ENCODE assay signal across 9 cellular contexts in the genomic region with DNA sequence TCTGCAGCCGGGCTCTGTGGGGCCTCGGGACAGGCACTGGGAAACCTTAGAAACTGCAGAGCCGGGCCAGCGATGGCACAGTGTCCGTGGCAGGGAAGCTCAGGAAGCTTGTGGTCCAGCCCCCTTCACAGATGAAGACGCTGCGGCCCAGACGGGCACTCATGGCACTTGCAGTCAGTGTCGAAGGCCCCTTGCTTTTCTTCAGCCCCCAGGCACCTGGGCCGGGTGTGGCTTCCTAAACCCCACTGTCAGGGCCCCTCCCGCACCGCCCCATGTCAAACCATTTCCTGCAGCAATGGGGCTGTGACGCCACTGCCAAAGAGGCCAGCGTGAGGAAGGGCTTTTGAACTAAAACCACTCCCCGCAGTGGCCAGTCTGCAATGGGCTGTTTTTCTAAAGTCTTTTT.
DNase-seq lines count a peak whose midpoint lies in the region; ATAC-seq, FAIRE-seq and TF ChIP-seq lines count a peak whose summit lies in the region.
"Had no signal": no experiment of that assay in that cellular context is flagged by ENCODE, and none has a peak within 500 bp of the region (broad histone marks: within the 10 kb centered on the region; RNA-seq: fewer than 3 reads in every experiment).

No MANE protein-coding gene starts in this region.

- FAIRE-seq in frontal cortex (lab: Jason Lieb, UNC), result no peak

- H3K36me3 ChIP-seq in heart left ventricle (no peaks in the 10 kb centered on the region), mammary epithelial cell (ENCODE audit: insufficient read depth, low read length) (no peaks in the 10 kb centered on the region)
- H3K36me3 ChIP-seq: brain microvascular endothelial cell had no signal

- TF ChIP-seq POLR2A in heart left ventricle (IDR thresholded peaks at IDR 0.05), result no peak

- in situ Hi-C loops in mammary epithelial cell (cut with MboI; ENCODE audit: low sequenced_read_pairs in 2 of 2), result no loop called here

- H2AFZ ChIP-seq in mammary epithelial cell (ENCODE audit: low read depth, low read length), result no peak overlapping the region

- H3K79me2 ChIP-seq in mammary epithelial cell (ENCODE audit: insufficient read depth, low read length), result no peaks in the 10 kb centered on the region

- DNase-seq in GM19238 (ENCODE audit: insufficient read length, low spot score) (peak; percentile 19), heart left ventricle (peak; percentile 41 to 81 (median 63)), frontal cortex (ENCODE audit: low spot score in 2 of 2) (no peak), mammary epithelial cell (no peak)
- peak; percentile 89 for DNase-seq in activated CD8-positive, alpha-beta memory T cell treated with anti-CD3 and anti-CD28 coated beads, Interleukin-2, amount 10 ng/mL, durations not matched to agents 7 days and 5 days
- DNase-seq in stimulated activated CD4-positive, alpha-beta T cell treated with anti-CD3 and anti-CD28 coated beads, Interleukin-4, amount 100 ng/mL, for 48 hours (ENCODE audit: low read depth in 2 of 2), result peak; percentile 22 to 32
- DNase-seq: brain microvascular endothelial cell had no signal

- H3K27me3 Mint-ChIP-seq in activated CD8-positive, alpha-beta memory T cell treated with anti-CD3 and anti-CD28 coated beads, Interleukin-2, amount 10 ng/mL, durations not matched to agents 7 days and 5 days, result no peaks in the 10 kb centered on the region

- WGBS in heart left ventricle, 4 donors, result 37 to 70% (median 67%) methylated on average over 6 to 15 of the region's 15 CpGs
- 90% methylated on average over 15 of the region's 15 CpGs for WGBS in mammary epithelial cell (ENCODE audit: low coverage, missing lambda C conversion rate)

- CTCF ChIA-PET in activated CD8-positive, alpha-beta memory T cell treated with anti-CD3 and anti-CD28 coated beads, Interleukin-2, amount 10 ng/mL, durations not matched to agents 7 days and 5 days (lab: Charles Lee), result interaction anchor here (0.6 kb wide), 1 partner anchor 440 kb away, joined by 3 read pairs; no protein-coding TSS in a partner anchor
- CTCF ChIA-PET in mammary epithelial cell (lab: Charles Lee; ENCODE audit: low non-redundant PET), result no interaction called here

- ATAC-seq in activated CD8-positive, alpha-beta memory T cell treated with anti-CD3 and anti-CD28 coated beads, Interleukin-2, amount 10 ng/mL, durations not matched to agents 7 days and 5 days, result peak; percentile 93
- ATAC-seq in heart left ventricle (peak in 3 of 4 donors; percentile 49 to 82 (median 49)), GM21737 (IDR thresholded peaks at IDR 0.05; ENCODE audit: unreplicated experiment) (no peak), GM21381 (IDR thresholded peaks at IDR 0.05; ENCODE audit: unreplicated experiment) (no peak)

- no peaks in the 10 kb centered on the region for H3K27me3 ChIP-seq in heart left ventricle
- H3K27me3 ChIP-seq in mammary epithelial cell (ENCODE audit: insufficient read depth, low read length), result no peaks in the 10 kb centered on the region
- H3K27me3 ChIP-seq: brain microvascular endothelial cell had no signal

- peak overlapping the region; percentile 93 for H3K27ac Mint-ChIP-seq in activated CD8-positive, alpha-beta memory T cell treated with anti-CD3 and anti-CD28 coated beads, Interleukin-2, amount 10 ng/mL, durations not matched to agents 7 days and 5 days

- no peak for TF ChIP-seq CTCF in heart left ventricle (IDR thresholded peaks at IDR 0.05)
- TF ChIP-seq CTCF in mammary epithelial cell (conservative IDR thresholded peaks at IDR 0.05 in 1 of 2, IDR thresholded peaks at IDR 0.05 in 1 of 2; ENCODE audit: extremely low read depth in 1 of 2, insufficient read depth in 1 of 2, low read depth in 1 of 2, low read length in 2 of 2), result no peak

- intact Hi-C loops in heart left ventricle (cut with DNase I), result no loop called here
- intact Hi-C loops in mammary epithelial cell (cut with micrococcal nuclease), result no loop called here

- H3K9me3 Mint-ChIP-seq in activated CD8-positive, alpha-beta memory T cell treated with anti-CD3 and anti-CD28 coated beads, Interleukin-2, amount 10 ng/mL, durations not matched to agents 7 days and 5 days (ENCODE audit: low read depth), result no peaks in the 10 kb centered on the region

- no peak overlapping the region for H3K9ac ChIP-seq in mammary epithelial cell (ENCODE audit: insufficient read depth, low read length)

- no TSS peak for BruUV-seq in mammary epithelial cell (replicated peaks; lab: Mats Ljungman, UMichigan)

- H3K4me3 Mint-ChIP-seq in activated CD8-positive, alpha-beta memory T cell treated with anti-CD3 and anti-CD28 coated beads, Interleukin-2, amount 10 ng/mL, durations not matched to agents 7 days and 5 days, result peak overlapping the region; percentile 49

- H3K27ac ChIP-seq in heart left ventricle (peak overlapping the region in 1 of 12 donors; percentile 72), mammary epithelial cell (ENCODE audit: insufficient read depth, low read depth, low read length) (no peak overlapping the region)
- H3K27ac ChIP-seq: brain microvascular endothelial cell had no signal

- H4K20me1 ChIP-seq in mammary epithelial cell (ENCODE audit: insufficient read depth, low read length), result no peaks in the 10 kb centered on the region

- peaks cover 8% of the 10 kb centered on the region for H3K36me3 Mint-ChIP-seq in activated CD8-positive, alpha-beta memory T cell treated with anti-CD3 and anti-CD28 coated beads, Interleukin-2, amount 10 ng/mL, durations not matched to agents 7 days and 5 days

- H3K4me3 ChIP-seq in heart left ventricle (no peak overlapping the region), mammary epithelial cell (replicated peaks in 1 of 3; ENCODE audit: insufficient read depth in 1 of 3, low read depth in 2 of 3, low read length in 3 of 3) (no peak overlapping the region)

- H3K4me1 ChIP-seq in heart left ventricle (peaks cover 0 to 20% (median 0%) of the 10 kb centered on the region in 12 donors), mammary epithelial cell (ENCODE audit: insufficient read depth, low read length) (peaks cover 13% of the 10 kb centered on the region)

- peaks cover 32% of the 10 kb centered on the region for H3K4me1 Mint-ChIP-seq in activated CD8-positive, alpha-beta memory T cell treated with anti-CD3 and anti-CD28 coated beads, Interleukin-2, amount 10 ng/mL, durations not matched to agents 7 days and 5 days

- H3K4me2 ChIP-seq in mammary epithelial cell (ENCODE audit: insufficient read depth, low read depth, low read length), result no peak overlapping the region

- H3K9me3 ChIP-seq in heart left ventricle (no peaks in the 10 kb centered on the region), mammary epithelial cell (replicated peaks; ENCODE audit: insufficient read depth, low read length) (no peaks in the 10 kb centered on the region)

- dilution Hi-C loops in mammary epithelial cell (cut with HindIII; ENCODE audit: low sequenced_read_pairs), result no loop called here

Comparison
In these comparisons a context has a peak if more than half of its experiments do, and no peak if none do; other contexts are left out.
1. DNase-seq: peak in GM19238 (single experiment), activated CD8-positive, alpha-beta memory T cell treated with anti-CD3 and anti-CD28 coated beads, Interleukin-2, amount 10 ng/mL, durations not matched to agents 7 days and 5 days (single experiment), heart left ventricle (5 of 5) and stimulated activated CD4-positive, alpha-beta T cell treated with anti-CD3 and anti-CD28 coated beads, Interleukin-4, amount 100 ng/mL, for 48 hours (2 of 2); none in frontal cortex (0 of 2) and mammary epithelial cell (single experiment).
2. ATAC-seq: peak in activated CD8-positive, alpha-beta memory T cell treated with anti-CD3 and anti-CD28 coated beads, Interleukin-2, amount 10 ng/mL, durations not matched to agents 7 days and 5 days (single experiment) and heart left ventricle (3 of 4); none in GM21737 (single experiment) and GM21381 (single experiment).